In genomic region chr3:167835359-167835758, GRCh38 we compare ENCODE assay signal across 9 cellular contexts.
"Had no signal": no experiment of that assay in that cellular context is flagged by ENCODE, and none has a peak within 500 bp of the region (broad histone marks: within the 10 kb centered on the region; RNA-seq: fewer than 3 reads in every experiment).

No MANE protein-coding gene starts in this region.

- H3K4me3 Mint-ChIP-seq: H9 had no signal

- H3K4me1 Mint-ChIP-seq: H9 had no signal

- H3K4me2 ChIP-seq: KMS-11 had no signal

- H3K27ac Mint-ChIP-seq: H9 had no signal

- H3K9ac ChIP-seq: GM23248, KMS-11 had no signal

- H2AFZ ChIP-seq: GM23248 had no signal

- H3K4me3 ChIP-seq: GM23248 had no signal

- H3K9me3 Mint-ChIP-seq: H9 had no signal

- DNase-seq: GM23248, GOT3, H9, HCEC 1CT, Karpas-422, KBM-7 had no signal

- FAIRE-seq: H54, HTR-8/SVneo had no signal

- H3K27ac ChIP-seq: GM23248, KMS-11 had no signal
